7 cellular contexts compared by ENCODE assay signal in the genomic region with DNA sequence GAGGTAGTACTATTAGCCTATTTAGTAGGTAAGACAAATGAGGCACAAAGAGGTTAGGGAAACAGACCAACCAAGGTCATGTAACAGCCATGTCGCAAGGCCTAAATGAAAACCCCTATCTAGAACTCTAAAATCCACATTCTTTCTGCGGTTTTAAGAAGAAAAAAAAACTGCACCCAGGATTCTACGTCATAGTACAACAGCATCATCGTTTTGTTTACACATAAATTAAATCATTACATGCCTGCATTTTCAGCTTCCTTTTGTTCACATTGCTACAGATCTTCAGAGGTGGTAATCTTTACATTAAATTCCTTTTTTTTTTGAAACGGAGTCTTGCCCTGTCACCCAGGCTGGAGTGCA. TPM values are rescaled to one million over a fixed set of nuclear protein-coding genes. Genes with fewer than 3 reads are reported as not detected.
DNase-seq lines count a peak whose midpoint lies in the region; ATAC-seq and TF ChIP-seq lines count a peak whose summit lies in the region.

No MANE protein-coding gene starts in this region.

- H3K27me3 ChIP-seq in PC-9 (ENCODE audit: insufficient read depth, low read depth): no peaks in the 10 kb centered on the region

- no peaks in the 10 kb centered on the region for H3K9me2 ChIP-seq in PC-9 (ENCODE audit: insufficient read depth)

- H3K4me3 ChIP-seq in PC-9: peak overlapping the region; percentile 91; the same call in 1 of the 2 replicates
- peak overlapping the region in 3 of 7 experiments; percentile 79 to 97 (median 89) for H3K4me3 ChIP-seq in skin epidermis

- H3K27me3 Mint-ChIP-seq in HFFc6 (ENCODE audit: insufficient read depth) (peaks cover 6% of the 10 kb centered on the region), endothelial cell (ENCODE audit: unreplicated experiment) (no peaks in the 10 kb centered on the region)

- H3K27ac ChIP-seq in PC-9: no peak overlapping the region
- H3K27ac ChIP-seq in skin epidermis: peak overlapping the region in 14 of 21 experiments; percentile 71 to 93 (median 90)

- intact Hi-C loops in PC-9 (cut with micrococcal nuclease; ENCODE audit: unreplicated experiment): loop anchor here (1.0 kb wide), 1 partner anchor 460 kb away; no protein-coding TSS in a partner anchor

- POLR2A ChIA-PET in PC-9 (lab: Charles Lee; ENCODE audit: unreplicated experiment): no interaction called here

- H3K9me3 ChIP-seq in PC-9 (ENCODE audit: insufficient read depth, low read depth): no peaks in the 10 kb centered on the region

- no TSS peak for BruUV-seq in PC-9 (replicated peaks; lab: Mats Ljungman, UMichigan)

- peaks cover 7% of the 10 kb centered on the region for H3K4me1 ChIP-seq in PC-9 (replicated peaks; ENCODE audit: insufficient read depth)

- H3K4me3 Mint-ChIP-seq in HFFc6 (peak overlapping the region; percentile 95), endothelial cell (ENCODE audit: unreplicated experiment) (peak overlapping the region; percentile 88)

- no peak for ATAC-seq in HG02623 (IDR thresholded peaks at IDR 0.05; ENCODE audit: unreplicated experiment)

- CTCF ChIA-PET in PC-9 (lab: Charles Lee): interaction anchor here (0.7 to 1.2 kb wide), 2 partner anchors 62 to 205 kb away, joined by 3 read pairs; no protein-coding TSS in a partner anchor

- H4K20me1 ChIP-seq in PC-9 (ENCODE audit: insufficient read depth): no peaks in the 10 kb centered on the region

- no peaks in the 10 kb centered on the region; the same call in 1 of the 2 replicates for H3K36me3 ChIP-seq in PC-9 (ENCODE audit: low read depth)

- H3K4me1 Mint-ChIP-seq in HFFc6 (ENCODE audit: low read depth): peaks cover 30% of the 10 kb centered on the region
- H3K4me1 Mint-ChIP-seq in endothelial cell (ENCODE audit: unreplicated experiment): peaks cover 11% of the 10 kb centered on the region

- peaks cover 19% of the 10 kb centered on the region for H3K36me3 Mint-ChIP-seq in HFFc6 (ENCODE audit: low read depth)
- peaks cover under 1% of the 10 kb centered on the region for H3K36me3 Mint-ChIP-seq in endothelial cell (ENCODE audit: low read depth, unreplicated experiment)

- H3K9me3 Mint-ChIP-seq in HFFc6 (no peaks in the 10 kb centered on the region), endothelial cell (ENCODE audit: unreplicated experiment) (no peaks in the 10 kb centered on the region)

- H3K27ac Mint-ChIP-seq in HFFc6 (peak overlapping the region; percentile 93), endothelial cell (ENCODE audit: unreplicated experiment) (peak overlapping the region; percentile 73)

- H2AFZ ChIP-seq in PC-9: peak overlapping the region; percentile 92

- H3K4me2 ChIP-seq in PC-9: peak overlapping the region; percentile 95

- TF ChIP-seq CTCF in HFFc6 (IDR thresholded peaks at IDR 0.05) (no peak), PC-9 (conservative IDR thresholded peaks at IDR 0.05) (no peak), endothelial cell (IDR thresholded peaks at IDR 0.05; ENCODE audit: unreplicated experiment) (no peak)

- H3F3A ChIP-seq in PC-9 (ENCODE audit: insufficient read depth, low read depth): no peaks in the 10 kb centered on the region; the same call in 1 of the 2 replicates

- peaks cover 24% of the 10 kb centered on the region for H3K79me2 ChIP-seq in PC-9 (ENCODE audit: low read depth)

- no peak for DNase-seq in HFFc6
- DNase-seq in PC-9: no peak
- no peak for DNase-seq in endothelial cell (ENCODE audit: low spot score)
- no peak for DNase-seq in middle frontal gyrus (ENCODE audit: extremely low spot score, low spot score)
- DNase-seq in activated effector memory CD4-positive, alpha-beta T cell treated with anti-CD3 and anti-CD28 coated beads, Interleukin-2, amount 50 U/mL, for 16 hours: no peak

RNA-seq across cellular contexts. Expression of a gene that starts 0.5 kb away (rescaled TPM):
- 100 to 1,000 TPM; 101 to 123 (median 113) TPM for total RNA-seq in HFFc6 (2021; fragmentation: NEBNext Ultra II Directional; extraction: Animal tissue kit (Norgen Biotek cat#: 25700))
- total RNA-seq in PC-9 (2021) (52.0 and 68.8 TPM in 2 replicates), endothelial cell (ENCODE audit: unreplicated experiment) (87.0 TPM)
